ENCODE assay signal across 1 cellular context in genomic region chr2:161115605-161116097, GRCh38.
A peak's percentile ranks its signal among the peaks of the same experiment; 100 is the strongest.
TF ChIP-seq lines count a peak whose summit lies in the region.

No MANE protein-coding gene starts in this region.

TF ChIP-seq in HepG2, 621 proteins besides CTCF, POLR2A, EP300 and RAD21 (continued from another document):
- TF ChIP-seq, protein P1, sequence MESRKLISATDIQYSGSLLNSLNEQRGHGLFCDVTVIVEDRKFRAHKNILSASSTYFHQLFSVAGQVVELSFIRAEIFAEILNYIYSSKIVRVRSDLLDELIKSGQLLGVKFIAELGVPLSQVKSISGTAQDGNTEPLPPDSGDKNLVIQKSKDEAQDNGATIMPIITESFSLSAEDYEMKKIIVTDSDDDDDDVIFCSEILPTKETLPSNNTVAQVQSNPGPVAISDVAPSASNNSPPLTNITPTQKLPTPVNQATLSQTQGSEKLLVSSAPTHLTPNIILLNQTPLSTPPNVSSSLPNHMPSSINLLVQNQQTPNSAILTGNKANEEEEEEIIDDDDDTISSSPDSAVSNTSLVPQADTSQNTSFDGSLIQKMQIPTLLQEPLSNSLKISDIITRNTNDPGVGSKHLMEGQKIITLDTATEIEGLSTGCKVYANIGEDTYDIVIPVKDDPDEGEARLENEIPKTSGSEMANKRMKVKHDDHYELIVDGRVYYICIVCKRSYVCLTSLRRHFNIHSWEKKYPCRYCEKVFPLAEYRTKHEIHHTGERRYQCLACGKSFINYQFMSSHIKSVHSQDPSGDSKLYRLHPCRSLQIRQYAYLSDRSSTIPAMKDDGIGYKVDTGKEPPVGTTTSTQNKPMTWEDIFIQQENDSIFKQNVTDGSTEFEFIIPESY (CRISPR knock-in tag; IDR thresholded peaks at IDR 0.05) = peak; percentile 25; the same call in 1 of the 2 replicates
- peak; percentile 69 for TF ChIP-seq FOXO1 (CRISPR knock-in tag; IDR thresholded peaks at IDR 0.05)
- TF ChIP-seq HMG20B (CRISPR knock-in tag; conservative IDR thresholded peaks at IDR 0.05) = 0 out of 2 replicates have a peak, but pooled peaks have one; percentile 57
- TF ChIP-seq NFKB2 (CRISPR knock-in tag; IDR thresholded peaks at IDR 0.05; ENCODE audit: borderline replicate concordance) = no peak
- TF ChIP-seq NFYB (CRISPR knock-in tag; IDR thresholded peaks at IDR 0.05) = no peak
- no peak for TF ChIP-seq SRSF9 (IDR thresholded peaks at IDR 0.05; ENCODE audit: borderline replicate concordance, insufficient read depth, low read depth, low read length, poor library complexity, severe bottlenecking)
- peak; percentile 85 for TF ChIP-seq BHLHE40 (IDR thresholded peaks at IDR 0.05; ENCODE audit: low read length)
- peak; percentile 79 for TF ChIP-seq PAXIP1 (CRISPR knock-in tag; conservative IDR thresholded peaks at IDR 0.05)
- peak; percentile 66; the same call in 1 of the 2 replicates for TF ChIP-seq FOXJ3 (CRISPR knock-in tag; IDR thresholded peaks at IDR 0.05; ENCODE audit: borderline replicate concordance)
- TF ChIP-seq, protein P2, sequence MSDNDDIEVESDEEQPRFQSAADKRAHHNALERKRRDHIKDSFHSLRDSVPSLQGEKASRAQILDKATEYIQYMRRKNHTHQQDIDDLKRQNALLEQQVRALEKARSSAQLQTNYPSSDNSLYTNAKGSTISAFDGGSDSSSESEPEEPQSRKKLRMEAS (IDR thresholded peaks at IDR 0.05) = peak; percentile 56; the same call in 1 of the 2 replicates
- TF ChIP-seq TCF7L2 (IDR thresholded peaks at IDR 0.05; ENCODE audit: low read depth, low read length) = peak; percentile 93
- TF ChIP-seq POGZ (CRISPR knock-in tag; IDR thresholded peaks at IDR 0.05) = no peak; the same call in 1 of the 2 replicates
- TF ChIP-seq SMAD3 (CRISPR knock-in tag; IDR thresholded peaks at IDR 0.05) = no peak
- peak; percentile 26; the same call in 1 of the 2 replicates for TF ChIP-seq ELF3 (CRISPR knock-in tag; IDR thresholded peaks at IDR 0.05)
- peak; percentile 43; the same call in 1 of the 2 replicates for TF ChIP-seq IRF2 (CRISPR knock-in tag; IDR thresholded peaks at IDR 0.05)
- no peak for TF ChIP-seq ZNF253 (CRISPR knock-in tag; IDR thresholded peaks at IDR 0.05; ENCODE audit: borderline replicate concordance)
- no peak for TF ChIP-seq ZNF766 (CRISPR knock-in tag; IDR thresholded peaks at IDR 0.05; ENCODE audit: borderline replicate concordance)
- TF ChIP-seq, protein P3, sequence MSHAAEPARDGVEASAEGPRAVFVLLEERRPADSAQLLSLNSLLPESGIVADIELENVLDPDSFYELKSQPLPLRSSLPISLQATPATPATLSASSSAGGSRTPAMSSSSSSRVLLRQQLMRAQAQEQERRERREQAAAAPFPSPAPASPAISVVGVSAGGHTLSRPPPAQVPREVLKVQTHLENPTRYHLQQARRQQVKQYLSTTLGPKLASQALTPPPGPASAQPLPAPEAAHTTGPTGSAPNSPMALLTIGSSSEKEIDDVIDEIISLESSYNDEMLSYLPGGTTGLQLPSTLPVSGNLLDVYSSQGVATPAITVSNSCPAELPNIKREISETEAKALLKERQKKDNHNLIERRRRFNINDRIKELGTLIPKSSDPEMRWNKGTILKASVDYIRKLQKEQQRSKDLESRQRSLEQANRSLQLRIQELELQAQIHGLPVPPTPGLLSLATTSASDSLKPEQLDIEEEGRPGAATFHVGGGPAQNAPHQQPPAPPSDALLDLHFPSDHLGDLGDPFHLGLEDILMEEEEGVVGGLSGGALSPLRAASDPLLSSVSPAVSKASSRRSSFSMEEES (CRISPR knock-in tag; IDR thresholded peaks at IDR 0.05) = 0 out of 2 replicates have a peak, but pooled peaks have one; percentile 37
- 0 out of 2 replicates have a peak, but pooled peaks have one; percentile 35 for TF ChIP-seq KDM4B (CRISPR knock-in tag; IDR thresholded peaks at IDR 0.05)
- peak; percentile 77 for TF ChIP-seq GATAD2A (CRISPR knock-in tag; IDR thresholded peaks at IDR 0.05)
- TF ChIP-seq HMG20A (CRISPR knock-in tag; IDR thresholded peaks at IDR 0.05; ENCODE audit: borderline replicate concordance) = peak; percentile 66; the same call in 1 of the 2 replicates
- peak; percentile 57; the same call in 1 of the 2 replicates for TF ChIP-seq CBX5 (CRISPR knock-in tag; IDR thresholded peaks at IDR 0.05; ENCODE audit: borderline replicate concordance)
- TF ChIP-seq GFI1 (CRISPR knock-in tag; IDR thresholded peaks at IDR 0.05; ENCODE audit: borderline replicate concordance) = peak; percentile 75; the same call in 1 of the 2 replicates
- TF ChIP-seq ZNF644 (CRISPR knock-in tag; IDR thresholded peaks at IDR 0.05; ENCODE audit: low read depth) = peak; percentile 97
- TF ChIP-seq ZNF205 (CRISPR knock-in tag; IDR thresholded peaks at IDR 0.05) = peak; percentile 60; the same call in 1 of the 2 replicates
- no peak for TF ChIP-seq SP4 (CRISPR knock-in tag; IDR thresholded peaks at IDR 0.05)
- TF ChIP-seq, protein P4, sequence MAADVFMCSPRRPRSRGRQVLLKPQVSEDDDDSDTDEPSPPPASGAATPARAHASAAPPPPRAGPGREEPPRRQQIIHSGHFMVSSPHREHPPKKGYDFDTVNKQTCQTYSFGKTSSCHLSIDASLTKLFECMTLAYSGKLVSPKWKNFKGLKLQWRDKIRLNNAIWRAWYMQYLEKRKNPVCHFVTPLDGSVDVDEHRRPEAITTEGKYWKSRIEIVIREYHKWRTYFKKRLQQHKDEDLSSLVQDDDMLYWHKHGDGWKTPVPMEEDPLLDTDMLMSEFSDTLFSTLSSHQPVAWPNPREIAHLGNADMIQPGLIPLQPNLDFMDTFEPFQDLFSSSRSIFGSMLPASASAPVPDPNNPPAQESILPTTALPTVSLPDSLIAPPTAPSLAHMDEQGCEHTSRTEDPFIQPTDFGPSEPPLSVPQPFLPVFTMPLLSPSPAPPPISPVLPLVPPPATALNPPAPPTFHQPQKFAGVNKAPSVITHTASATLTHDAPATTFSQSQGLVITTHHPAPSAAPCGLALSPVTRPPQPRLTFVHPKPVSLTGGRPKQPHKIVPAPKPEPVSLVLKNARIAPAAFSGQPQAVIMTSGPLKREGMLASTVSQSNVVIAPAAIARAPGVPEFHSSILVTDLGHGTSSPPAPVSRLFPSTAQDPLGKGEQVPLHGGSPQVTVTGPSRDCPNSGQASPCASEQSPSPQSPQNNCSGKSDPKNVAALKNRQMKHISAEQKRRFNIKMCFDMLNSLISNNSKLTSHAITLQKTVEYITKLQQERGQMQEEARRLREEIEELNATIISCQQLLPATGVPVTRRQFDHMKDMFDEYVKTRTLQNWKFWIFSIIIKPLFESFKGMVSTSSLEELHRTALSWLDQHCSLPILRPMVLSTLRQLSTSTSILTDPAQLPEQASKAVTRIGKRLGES (CRISPR knock-in tag; IDR thresholded peaks at IDR 0.05; ENCODE audit: borderline replicate concordance) = 0 out of 2 replicates have a peak, but pooled peaks have one; percentile 42
- no peak for TF ChIP-seq NBN (conservative IDR thresholded peaks at IDR 0.05)
- no peak for TF ChIP-seq USF2 (IDR thresholded peaks at IDR 0.05; ENCODE audit: low read depth, low read length)
- no peak for TF ChIP-seq USF2 (CRISPR knock-in tag; IDR thresholded peaks at IDR 0.05; ENCODE audit: borderline replicate concordance)
- no peak for TF ChIP-seq RAD51 (IDR thresholded peaks at IDR 0.05; ENCODE audit: borderline replicate concordance)
- TF ChIP-seq MEIS1 (CRISPR knock-in tag; IDR thresholded peaks at IDR 0.05; ENCODE audit: borderline replicate concordance) = peak; percentile 37; the same call in 1 of the 2 replicates
- peak; percentile 95 for TF ChIP-seq ISL2 (CRISPR knock-in tag; IDR thresholded peaks at IDR 0.05)
- TF ChIP-seq CREM (IDR thresholded peaks at IDR 0.05) = peak; percentile 90
- no peak for TF ChIP-seq CREM (CRISPR knock-in tag; IDR thresholded peaks at IDR 0.05)
- TF ChIP-seq TCF7 (IDR thresholded peaks at IDR 0.05; ENCODE audit: low read depth) = peak; percentile 99
- TF ChIP-seq HDAC1 (CRISPR knock-in tag; IDR thresholded peaks at IDR 0.05) = peak; percentile 65
- TF ChIP-seq, protein P5, sequence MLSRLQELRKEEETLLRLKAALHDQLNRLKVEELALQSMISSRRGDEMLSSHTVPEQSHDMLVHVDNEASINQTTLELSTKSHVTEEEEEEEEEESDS (CRISPR knock-in tag; IDR thresholded peaks at IDR 0.05; ENCODE audit: borderline replicate concordance) = no peak
- TF ChIP-seq ZNF761 (CRISPR knock-in tag; conservative IDR thresholded peaks at IDR 0.05) = 0 out of 2 replicates have a peak, but pooled peaks have one; percentile 45
- 0 out of 2 replicates have a peak, but pooled peaks have one; percentile 27 for TF ChIP-seq PHF8 (CRISPR knock-in tag; IDR thresholded peaks at IDR 0.05)
- peak; percentile 71 for TF ChIP-seq HDAC2 (CRISPR knock-in tag; IDR thresholded peaks at IDR 0.05)
- peak; percentile 46; the same call in 1 of the 2 replicates for TF ChIP-seq ETV5 (CRISPR knock-in tag; IDR thresholded peaks at IDR 0.05; ENCODE audit: borderline replicate concordance)
- TF ChIP-seq CBFB (CRISPR knock-in tag; IDR thresholded peaks at IDR 0.05) = 0 out of 2 replicates have a peak, but pooled peaks have one; percentile 22
- TF ChIP-seq YY1 (IDR thresholded peaks at IDR 0.05; ENCODE audit: insufficient read depth, insufficient replicate concordance, low read depth, low read length) = peak; percentile 47
- TF ChIP-seq ZNF558 (CRISPR knock-in tag; IDR thresholded peaks at IDR 0.05; ENCODE audit: borderline replicate concordance) = no peak
- TF ChIP-seq ZNF331 (CRISPR knock-in tag; IDR thresholded peaks at IDR 0.05) = peak; percentile 60; the same call in 1 of the 2 replicates
